Comparison of ENCODE assay signal across 1 cellular context in genomic region chr2:10370390-10370789, GRCh38.
TF ChIP-seq lines count a peak whose summit lies in the region.

No MANE protein-coding gene starts in this region.

TF ChIP-seq in HepG2, 621 proteins besides CTCF, POLR2A, EP300 and RAD21 (continued from another document):
- TF ChIP-seq ZNF784 (CRISPR knock-in tag; IDR thresholded peaks at IDR 0.05; ENCODE audit: borderline replicate concordance) (no peak), ZBTB39 (CRISPR knock-in tag; IDR thresholded peaks at IDR 0.05) (no peak), HOXA7 (CRISPR knock-in tag; IDR thresholded peaks at IDR 0.05) (no peak), MTA1 (CRISPR knock-in tag; IDR thresholded peaks at IDR 0.05; ENCODE audit: borderline replicate concordance) (no peak), RFX1 (IDR thresholded peaks at IDR 0.05) (no peak), RFX3 (CRISPR knock-in tag; IDR thresholded peaks at IDR 0.05) (no peak), PLSCR1 (CRISPR knock-in tag; IDR thresholded peaks at IDR 0.05; ENCODE audit: borderline replicate concordance) (no peak), MBD4 (IDR thresholded peaks at IDR 0.05; ENCODE audit: borderline replicate concordance, low read length) (no peak)
